Comparison of ENCODE assay signal across 31 cellular contexts in genomic region chr3:27289769-27290413, GRCh38.
DNase-seq lines count a peak whose midpoint lies in the region; ATAC-seq and TF ChIP-seq lines count a peak whose summit lies in the region.
"Had no signal": no experiment of that assay in that cellular context is flagged by ENCODE, and none has a peak within 500 bp of the region (broad histone marks: within the 10 kb centered on the region; RNA-seq: fewer than 3 reads in every experiment).

No MANE protein-coding gene starts in this region.

- H3K4me3 ChIP-seq in astrocyte of the spinal cord (ENCODE audit: low read depth, low read length) = no peak overlapping the region
- H3K4me3 ChIP-seq: BLaER1 treated with 17β-estradiol and CSF1 and Interleukin-3, amounts not matched to agents 10 nM and 100 nM; heart right ventricle; ovary; right atrium auricular region; SJCRH30; vagina had no signal

- peaks cover 5% of the 10 kb centered on the region for H3K4me1 Mint-ChIP-seq in nephron progenitor cell
- H3K4me1 Mint-ChIP-seq: naive B cell had no signal

- peaks cover 3% of the 10 kb centered on the region for H3K27me3 Mint-ChIP-seq in nephron progenitor cell (ENCODE audit: low read depth, poor library complexity)
- H3K27me3 Mint-ChIP-seq: naive B cell had no signal

- no peak for ATAC-seq in omental fat pad (ENCODE audit: low FRiP score)
- no peak for ATAC-seq in GM21576 (IDR thresholded peaks at IDR 0.05; ENCODE audit: unreplicated experiment)
- ATAC-seq: activated T-cell treated with anti-CD3 and anti-CD28 coated beads, Interleukin-2, amount 50 U/mL, for 72 hours; foreskin keratinocyte; heart right ventricle; left colon had no signal

- H3K4me3 Mint-ChIP-seq in nephron progenitor cell = no peak overlapping the region
- H3K4me3 Mint-ChIP-seq: activated T-cell treated with anti-CD3 and anti-CD28 coated beads, Interleukin-2, amount 50 U/mL, for 72 hours; naive B cell had no signal

- TF ChIP-seq CTCF in AG09319 (IDR thresholded peaks at IDR 0.05; ENCODE audit: low read depth, low read length) (no peak), astrocyte of the spinal cord (IDR thresholded peaks at IDR 0.05; ENCODE audit: low read depth, low read length) (no peak), omental fat pad (IDR thresholded peaks at IDR 0.05) (no peak), nephron progenitor cell (IDR thresholded peaks at IDR 0.05) (no peak)

- in situ Hi-C loops in astrocyte of the spinal cord (cut with HindIII; ENCODE audit: low sequenced_read_pairs) = no loop called here

- no peaks in the 10 kb centered on the region for H3K36me3 Mint-ChIP-seq in nephron progenitor cell (ENCODE audit: low read depth)
- H3K36me3 Mint-ChIP-seq: naive B cell had no signal

- H3K27ac Mint-ChIP-seq in nephron progenitor cell = no peak overlapping the region
- H3K27ac Mint-ChIP-seq: activated T-cell treated with anti-CD3 and anti-CD28 coated beads, Interleukin-2, amount 50 U/mL, for 72 hours had no signal

- DNase-seq in AG09319 (ENCODE audit: extremely low read depth, low read depth) (peak; percentile 28), NCI-H1048 (lab: John Stamatoyannopoulos, UW) (peak; percentile 51), astrocyte of the spinal cord (ENCODE audit: low read depth, low spot score) (peak; percentile 42), hepatic stellate cell (ENCODE audit: low spot score) (peak; percentile 25), omental fat pad (ENCODE audit: low spot score) (no peak), T-helper 2 cell (no peak), nephron progenitor cell (no peak)
- DNase-seq: activated CD4-positive, alpha-beta T cell treated with anti-CD3 and anti-CD28 coated beads for 48 hours; activated naive CD4-positive, alpha-beta T cell treated with Interleukin-2 at 50 U/mL for 16 hours; activated T-cell treated with anti-CD3 and anti-CD28 coated beads, Interleukin-2, amount 50 U/mL, for 72 hours; Caco-2; caudate nucleus; EL; GOT3; heart right ventricle; Karpas-422; left colon; mesendoderm; MV-4-11; naive B cell; NCI-H187; NCI-H2171 treated with DMSO at 0.1 percent for 48 hours; NCI-H524 treated with DMSO at 0.1 percent for 48 hours; ovary; SJCRH30; stimulated activated naive CD4-positive, alpha-beta T cell treated with Interleukin-2 at 50 U/mL for 16 hours had no signal

- no peaks in the 10 kb centered on the region for H3K9me3 Mint-ChIP-seq in nephron progenitor cell
- H3K9me3 Mint-ChIP-seq: activated T-cell treated with anti-CD3 and anti-CD28 coated beads, Interleukin-2, amount 50 U/mL, for 72 hours; naive B cell had no signal

Comparison
In these comparisons a context has a peak if more than half of its experiments do, and no peak if none do; other contexts are left out.
1. DNase-seq: peak in AG09319 (single experiment), NCI-H1048 (single experiment), astrocyte of the spinal cord (single experiment) and hepatic stellate cell (single experiment); none in omental fat pad (single experiment), T-helper 2 cell (0 of 5) and nephron progenitor cell (single experiment).